Comparison of ENCODE assay signal across 27 cellular contexts in the genomic region with DNA sequence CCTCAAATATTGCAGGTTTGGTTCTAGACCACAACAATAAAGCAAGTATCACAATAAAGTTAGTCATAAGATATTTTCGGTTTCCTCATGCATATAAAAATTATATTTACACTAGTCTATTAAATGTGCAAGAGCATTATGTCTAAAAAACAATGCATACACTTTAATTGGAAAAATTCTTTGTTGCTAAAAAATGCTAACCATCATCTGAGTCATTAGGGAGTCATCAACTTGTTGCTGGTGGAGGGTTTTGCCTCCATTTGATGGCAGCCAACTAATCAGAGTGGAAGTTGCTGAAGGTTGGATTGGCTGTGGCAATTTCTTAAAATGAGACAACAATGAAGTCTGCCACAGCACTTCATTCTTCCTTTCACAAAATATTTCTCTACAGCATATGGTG.
DNase-seq lines count a peak whose midpoint lies in the region; ATAC-seq, FAIRE-seq and TF ChIP-seq lines count a peak whose summit lies in the region.
"Had no signal": no experiment of that assay in that cellular context is flagged by ENCODE, and none has a peak within 500 bp of the region (broad histone marks: within the 10 kb centered on the region; RNA-seq: fewer than 3 reads in every experiment).

No MANE protein-coding gene starts in this region.

- H2AFZ ChIP-seq in astrocyte (ENCODE audit: low read depth, low read length) = no peak overlapping the region

- peak; percentile 87 for FAIRE-seq in astrocyte (lab: Jason Lieb, UNC)
- FAIRE-seq: endothelial cell of umbilical vein, HTR-8/SVneo, urothelium cell line had no signal

- TF ChIP-seq CTCF in AG09309 (IDR thresholded peaks at IDR 0.05; ENCODE audit: control insufficient read depth, insufficient read depth, low read depth, low read length, missing control alignments) = no peak
- no peak for TF ChIP-seq CTCF in HEK293 (tag by site-specific recombination; IDR thresholded peaks at IDR 0.05)
- TF ChIP-seq CTCF in astrocyte (IDR thresholded peaks at IDR 0.05; ENCODE audit: insufficient read depth, low read depth, low read length) = no peak
- no peak for TF ChIP-seq CTCF in foreskin keratinocyte (conservative IDR thresholded peaks at IDR 0.05)
- TF ChIP-seq CTCF in transverse colon (IDR thresholded peaks at IDR 0.05) = no peak

- no peaks in the 10 kb centered on the region for H3K36me3 ChIP-seq in HEK293 (ENCODE audit: control insufficient read depth in 2 of 2, insufficient read depth in 1 of 2, low read length in 2 of 2)
- no peaks in the 10 kb centered on the region for H3K36me3 ChIP-seq in astrocyte (ENCODE audit: insufficient read depth, low read length)
- H3K36me3 ChIP-seq in transverse colon = no peaks in the 10 kb centered on the region
- H3K36me3 ChIP-seq: lower lobe of right lung, WERI-Rb-1 had no signal

- POLR2A ChIA-PET in HEK293 (lab: Yijun Ruan, JAX) = no interaction called here
- POLR2A ChIA-PET in activated CD4-positive, alpha-beta memory T cell treated with anti-CD3 and anti-CD28 coated beads, Interleukin-2, amount 10 ng/mL, durations not matched to agents 7 days and 5 days (lab: Charles Lee) = no interaction called here

- H3K27me3 Mint-ChIP-seq in astrocyte (ENCODE audit: low read depth, unreplicated experiment) = no peaks in the 10 kb centered on the region
- H3K27me3 Mint-ChIP-seq in activated CD4-positive, alpha-beta memory T cell treated with anti-CD3 and anti-CD28 coated beads, Interleukin-2, amount 10 ng/mL, durations not matched to agents 7 days and 5 days = no peaks in the 10 kb centered on the region
- H3K27me3 Mint-ChIP-seq in natural killer cell treated with Interleukin-12 subunit alpha and Interleukin-12 subunit beta and Interleukin-15 and Interleukin-18, amount 100 ng/mL, for 72 hours = no peaks in the 10 kb centered on the region
- H3K27me3 Mint-ChIP-seq: activated CD8-positive, alpha-beta T cell treated with anti-CD3 and anti-CD28 coated beads for 36 hours; activated naive CD4-positive, alpha-beta T cell treated with anti-CD3 and anti-CD28 coated beads, Interleukin-2, amount 50 U/mL, for 24 hours had no signal

- no peak for TF ChIP-seq EP300 in transverse colon (IDR thresholded peaks at IDR 0.05; ENCODE audit: low read depth)

- CTCF ChIA-PET in HEK293 (lab: Yijun Ruan, JAX) = no interaction called here
- CTCF ChIA-PET in activated CD4-positive, alpha-beta memory T cell treated with anti-CD3 and anti-CD28 coated beads, Interleukin-2, amount 10 ng/mL, durations not matched to agents 7 days and 5 days (lab: Charles Lee) = no interaction called here

- peak; percentile 72 for ATAC-seq in foreskin keratinocyte
- no peak for ATAC-seq in natural killer cell treated with Interleukin-12 subunit alpha and Interleukin-12 subunit beta and Interleukin-15 and Interleukin-18, amount 100 ng/mL, for 72 hours
- ATAC-seq: activated CD8-positive, alpha-beta T cell treated with anti-CD3 and anti-CD28 coated beads for 36 hours; activated T-cell treated with anti-CD3 and anti-CD28 coated beads, Interleukin-2, amount 50 U/mL, for 4 hours; body of pancreas; CD8-positive, alpha-beta T cell; lower lobe of right lung had no signal

- H3K4me1 ChIP-seq in HEK293 (ENCODE audit: control insufficient read depth, insufficient read depth, low read length) (no peaks in the 10 kb centered on the region), astrocyte (ENCODE audit: insufficient read depth, low read length) (peaks cover 25% of the 10 kb centered on the region), foreskin keratinocyte (no peaks in the 10 kb centered on the region), transverse colon (peaks cover 0 to 4% (median 0%) of the 10 kb centered on the region in 4 donors)

- H3K27me3 ChIP-seq in astrocyte (ENCODE audit: insufficient read depth, low read length) = no peaks in the 10 kb centered on the region
- H3K27me3 ChIP-seq in foreskin keratinocyte = no peaks in the 10 kb centered on the region
- H3K27me3 ChIP-seq in transverse colon = no peaks in the 10 kb centered on the region
- H3K27me3 ChIP-seq: body of pancreas had no signal

- H3K36me3 Mint-ChIP-seq in astrocyte (ENCODE audit: low read depth, unreplicated experiment) = no peaks in the 10 kb centered on the region
- no peaks in the 10 kb centered on the region for H3K36me3 Mint-ChIP-seq in activated CD4-positive, alpha-beta memory T cell treated with anti-CD3 and anti-CD28 coated beads, Interleukin-2, amount 10 ng/mL, durations not matched to agents 7 days and 5 days (ENCODE audit: low read depth)
- H3K36me3 Mint-ChIP-seq in natural killer cell treated with Interleukin-12 subunit alpha and Interleukin-12 subunit beta and Interleukin-15 and Interleukin-18, amount 100 ng/mL, for 72 hours = no peaks in the 10 kb centered on the region
- H3K36me3 Mint-ChIP-seq: activated naive CD4-positive, alpha-beta T cell treated with anti-CD3 and anti-CD28 coated beads, Interleukin-2, amount 50 U/mL, for 24 hours; CD8-positive, alpha-beta T cell had no signal

- H3K27ac Mint-ChIP-seq in astrocyte (ENCODE audit: unreplicated experiment) = no peak overlapping the region
- no peak overlapping the region for H3K27ac Mint-ChIP-seq in activated CD4-positive, alpha-beta memory T cell treated with anti-CD3 and anti-CD28 coated beads, Interleukin-2, amount 10 ng/mL, durations not matched to agents 7 days and 5 days
- H3K27ac Mint-ChIP-seq in natural killer cell treated with Interleukin-12 subunit alpha and Interleukin-12 subunit beta and Interleukin-15 and Interleukin-18, amount 100 ng/mL, for 72 hours = no peak overlapping the region
- H3K27ac Mint-ChIP-seq: activated CD8-positive, alpha-beta T cell treated with anti-CD3 and anti-CD28 coated beads for 36 hours; activated naive CD4-positive, alpha-beta T cell treated with anti-CD3 and anti-CD28 coated beads, Interleukin-2, amount 50 U/mL, for 24 hours; CD8-positive, alpha-beta T cell; T-helper 1 cell treated with Interleukin-12 subunit alpha and Interleukin-12 subunit beta and Interleukin-4 antibody, amounts not matched to agents 30 μg/mL and 1 μg/mL, for 36 hours had no signal

- H3K4me2 ChIP-seq in astrocyte (ENCODE audit: low read length) = peak overlapping the region; percentile 24

- H3K4me3 Mint-ChIP-seq in astrocyte (ENCODE audit: unreplicated experiment) = no peak overlapping the region
- no peak overlapping the region for H3K4me3 Mint-ChIP-seq in activated CD4-positive, alpha-beta memory T cell treated with anti-CD3 and anti-CD28 coated beads, Interleukin-2, amount 10 ng/mL, durations not matched to agents 7 days and 5 days
- H3K4me3 Mint-ChIP-seq in natural killer cell treated with Interleukin-12 subunit alpha and Interleukin-12 subunit beta and Interleukin-15 and Interleukin-18, amount 100 ng/mL, for 72 hours = no peak overlapping the region
- H3K4me3 Mint-ChIP-seq: activated CD8-positive, alpha-beta T cell treated with anti-CD3 and anti-CD28 coated beads for 36 hours; activated naive CD4-positive, alpha-beta T cell treated with anti-CD3 and anti-CD28 coated beads, Interleukin-2, amount 50 U/mL, for 24 hours; activated T-cell treated with anti-CD3 and anti-CD28 coated beads, Interleukin-2, amount 50 U/mL, for 4 hours; CD8-positive, alpha-beta T cell; T-helper 1 cell treated with Interleukin-12 subunit alpha and Interleukin-12 subunit beta and Interleukin-4 antibody, amounts not matched to agents 30 μg/mL and 1 μg/mL, for 36 hours had no signal

- H3K4me1 Mint-ChIP-seq in astrocyte (ENCODE audit: low read depth, unreplicated experiment) = peaks cover 30% of the 10 kb centered on the region
- H3K4me1 Mint-ChIP-seq in activated CD4-positive, alpha-beta memory T cell treated with anti-CD3 and anti-CD28 coated beads, Interleukin-2, amount 10 ng/mL, durations not matched to agents 7 days and 5 days = peaks cover 4% of the 10 kb centered on the region
- H3K4me1 Mint-ChIP-seq in natural killer cell treated with Interleukin-12 subunit alpha and Interleukin-12 subunit beta and Interleukin-15 and Interleukin-18, amount 100 ng/mL, for 72 hours (ENCODE audit: low read depth in 2 of 2) = peaks cover 0 to 5% of the 10 kb centered on the region in 2 donors

- no peaks in the 10 kb centered on the region for H3K9me3 ChIP-seq in HEK293 (ENCODE audit: control insufficient read depth, insufficient read depth, low read depth, low read length)
- H3K9me3 ChIP-seq in astrocyte (ENCODE audit: insufficient read depth, low read depth, low read length) = no peaks in the 10 kb centered on the region
- H3K9me3 ChIP-seq in transverse colon = no peaks in the 10 kb centered on the region
- H3K9me3 ChIP-seq: body of pancreas, lower lobe of right lung had no signal

- DNase-seq in AG09309 (ENCODE audit: low read depth) (peak; percentile 4), astrocyte (ENCODE audit: low read depth) (peak; percentile 80), foreskin keratinocyte (peak; percentile 42 to 59), transverse colon (no peak)
- no peak for DNase-seq in activated CD4-positive, alpha-beta memory T cell treated with anti-CD3 and anti-CD28 coated beads, Interleukin-2, amount 10 ng/mL, durations not matched to agents 7 days and 5 days
- DNase-seq in activated naive CD4-positive, alpha-beta T cell (lab: John Stamatoyannopoulos, UW) = no peak
- no peak for DNase-seq in natural killer cell treated with Interleukin-12 subunit alpha and Interleukin-12 subunit beta and Interleukin-15 and Interleukin-18, amount 100 ng/mL, for 72 hours (ENCODE audit: low spot score)
- DNase-seq: activated CD8-positive, alpha-beta T cell treated with anti-CD3 and anti-CD28 coated beads for 36 hours; activated T-cell treated with anti-CD3 and anti-CD28 coated beads, Interleukin-2, amount 50 U/mL, for 4 hours; body of pancreas; CD8-positive, alpha-beta T cell; cortex of kidney; DMS53; Kasumi-1; lower lobe of right lung; NCI-H526; occipital lobe; retina; stimulated activated CD4-positive, alpha-beta T cell treated with anti-CD3 and anti-CD28 coated beads, Interleukin-12 subunit alpha, Interleukin-12 subunit beta, amount 100 ng/mL, for 4 hours; substantia nigra; WERI-Rb-1 had no signal

- H3K9me3 Mint-ChIP-seq in astrocyte (ENCODE audit: unreplicated experiment) = no peaks in the 10 kb centered on the region
- H3K9me3 Mint-ChIP-seq in activated CD4-positive, alpha-beta memory T cell treated with anti-CD3 and anti-CD28 coated beads, Interleukin-2, amount 10 ng/mL, durations not matched to agents 7 days and 5 days = no peaks in the 10 kb centered on the region
- peaks cover 4% of the 10 kb centered on the region for H3K9me3 Mint-ChIP-seq in natural killer cell treated with Interleukin-12 subunit alpha and Interleukin-12 subunit beta and Interleukin-15 and Interleukin-18, amount 100 ng/mL, for 72 hours
- H3K9me3 Mint-ChIP-seq: activated CD8-positive, alpha-beta T cell treated with anti-CD3 and anti-CD28 coated beads for 36 hours; activated naive CD4-positive, alpha-beta T cell treated with anti-CD3 and anti-CD28 coated beads, Interleukin-2, amount 50 U/mL, for 24 hours had no signal

- no peak for TF ChIP-seq POLR2A in transverse colon (IDR thresholded peaks at IDR 0.05)

- no peaks in the 10 kb centered on the region for H4K20me1 ChIP-seq in astrocyte (ENCODE audit: insufficient read depth, low read length)

- intact Hi-C loops in transverse colon (cut with DNase I; ENCODE audit: low total_unique reads) = no loop called here

- H3K27ac ChIP-seq in HEK293 (ENCODE audit: extremely low read depth, low read depth, low read length) (no peak overlapping the region), astrocyte (ENCODE audit: low read depth, low read length) (peak overlapping the region; percentile 30), foreskin keratinocyte (no peak overlapping the region), transverse colon (no peak overlapping the region)
- H3K27ac ChIP-seq: body of pancreas, lower lobe of right lung, WERI-Rb-1 had no signal

- H3K9ac ChIP-seq in astrocyte (ENCODE audit: low read length) = no peak overlapping the region

- H3K79me2 ChIP-seq in astrocyte (ENCODE audit: insufficient read depth, low read length) = no peaks in the 10 kb centered on the region

- H3K4me3 ChIP-seq in AG09309 (ENCODE audit: control insufficient read depth, low read depth, low read length) (no peak overlapping the region), HEK293 (ENCODE audit: low read depth, low read length) (no peak overlapping the region), astrocyte (ENCODE audit: insufficient read depth, low read depth, low read length) (no peak overlapping the region), transverse colon (no peak overlapping the region)
- H3K4me3 ChIP-seq: body of pancreas, lower lobe of right lung had no signal

- in situ Hi-C loops in transverse colon (cut with MboI; ENCODE audit: low pct_ligation_motif_present in 1 of 4, low pct_unique_long_range_greater_than_20kb in 1 of 4, low sequenced_read_pairs in 3 of 4) = no loop called here

- 71 to 75% methylated on average over 1 of the region's 1 CpG for WGBS in transverse colon (ENCODE audit: low coverage in 1 of 2), 2 donors

Comparison
In these comparisons a context has a peak if more than half of its experiments do, and no peak if none do; other contexts are left out.
1. DNase-seq: peak in AG09309 (single experiment), astrocyte (single experiment) and foreskin keratinocyte (2 of 2); none in transverse colon (single experiment), activated CD4-positive, alpha-beta memory T cell treated with anti-CD3 and anti-CD28 coated beads, Interleukin-2, amount 10 ng/mL, durations not matched to agents 7 days and 5 days (single experiment), activated naive CD4-positive, alpha-beta T cell (0 of 4) and natural killer cell treated with Interleukin-12 subunit alpha and Interleukin-12 subunit beta and Interleukin-15 and Interleukin-18, amount 100 ng/mL, for 72 hours (single experiment).